8 cellular contexts compared by ENCODE assay signal in the genomic region with DNA sequence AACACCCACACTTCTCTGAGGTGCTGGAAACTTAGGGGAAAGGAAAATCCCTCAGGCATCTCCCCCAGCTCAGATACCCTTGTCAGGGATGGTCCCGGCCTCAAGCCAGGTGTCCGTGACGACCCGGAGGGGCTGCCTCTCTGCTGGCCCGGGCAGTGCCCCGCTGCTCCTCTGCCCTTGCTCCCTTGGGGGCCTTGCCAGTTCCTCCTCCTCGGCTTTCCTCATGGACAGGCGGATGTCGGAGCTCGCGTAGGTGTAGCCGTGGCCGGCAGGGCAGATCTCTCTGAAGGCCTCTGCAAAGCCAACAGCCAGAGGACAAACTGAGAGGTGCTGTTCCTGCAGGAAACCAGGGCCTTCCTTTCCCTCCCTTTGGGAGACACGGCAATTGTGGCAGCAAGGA.
"Had no signal": no experiment of that assay in that cellular context is flagged by ENCODE, and none has a peak within 500 bp of the region (broad histone marks: within the 10 kb centered on the region; RNA-seq: fewer than 3 reads in every experiment).

No MANE protein-coding gene starts in this region.

- DNase-seq: GM23248, GOT3, H7, HFFc6, IMR-90 had no signal

- H3K9me3 ChIP-seq: HAP-1 had no signal

- H3K36me3 ChIP-seq: HAP-1 had no signal

- H3K27ac Mint-ChIP-seq: HFFc6 had no signal

- H3K9me3 Mint-ChIP-seq: HFFc6 had no signal

- H3K4me3 ChIP-seq: GM23248, HAP-1, K562 had no signal

- H3K27ac ChIP-seq: GM23248 had no signal

- ATAC-seq: HCT116, K562 had no signal

- H3K4me3 Mint-ChIP-seq: HFFc6 had no signal
